In genomic region chr2:45888167-45888566, GRCh38 we compare ENCODE assay signal across 1 cellular context.
TF ChIP-seq lines count a peak whose summit lies in the region.

No MANE protein-coding gene starts in this region.

TF ChIP-seq in IMR-90, 13 proteins besides CTCF, POLR2A, EP300 and RAD21:
- peak; percentile 60; the same call in 1 of the 2 replicates for TF ChIP-seq CEBPB (IDR thresholded peaks at IDR 0.05; ENCODE audit: low read depth, low read length)
- TF ChIP-seq ELK1 (IDR thresholded peaks at IDR 0.05; ENCODE audit: borderline replicate concordance, low read depth, low read length): no peak
- 0 out of 2 replicates have a peak, but pooled peaks have one; percentile 14 for TF ChIP-seq FOS (IDR thresholded peaks at IDR 0.05; ENCODE audit: low read depth, low read length)
- TF ChIP-seq BHLHE40 (IDR thresholded peaks at IDR 0.05; ENCODE audit: low read depth, low read length): no peak
- no peak for TF ChIP-seq MAZ (IDR thresholded peaks at IDR 0.05; ENCODE audit: borderline replicate concordance, low read depth, low read length)
- no peak for TF ChIP-seq MAFK (IDR thresholded peaks at IDR 0.05; ENCODE audit: low read depth, low read length)
- no peak for TF ChIP-seq MXI1 (IDR thresholded peaks at IDR 0.05; ENCODE audit: borderline replicate concordance, low read depth, low read length)
